31 cellular contexts compared by ENCODE assay signal in the genomic region with DNA sequence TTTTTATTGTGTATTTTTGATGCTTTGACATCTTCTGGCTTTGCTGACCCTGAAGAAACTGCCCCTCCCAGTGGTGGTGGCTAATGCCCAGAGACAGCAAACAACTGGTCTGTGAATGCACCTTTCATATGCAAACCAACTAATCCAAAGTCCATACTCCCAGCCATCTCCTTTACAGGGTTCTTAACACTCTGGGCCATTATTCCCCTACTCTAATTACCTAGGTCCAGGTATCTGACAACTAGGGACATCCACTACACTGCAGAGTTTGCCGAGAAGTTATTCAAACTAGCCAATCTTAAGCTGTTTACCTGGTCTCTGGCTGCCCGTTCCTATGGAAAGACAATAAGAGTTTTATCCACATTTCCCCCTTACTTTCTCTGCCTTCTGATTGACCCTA.
"Had no signal": no experiment of that assay in that cellular context is flagged by ENCODE, and none has a peak within 500 bp of the region (broad histone marks: within the 10 kb centered on the region; RNA-seq: fewer than 3 reads in every experiment).

No MANE protein-coding gene starts in this region.

- H3K27me3 ChIP-seq: adrenal gland, stomach, suprapubic skin, tibial nerve had no signal

- H3K27ac Mint-ChIP-seq: activated B cell treated with CpG ODN at 0.5 μM for 24 hours; activated CD4-positive, alpha-beta T cell treated with anti-CD3 and anti-CD28 coated beads for 36 hours; activated naive CD8-positive, alpha-beta T cell; activated T-helper 2 cell treated with anti-CD3 and anti-CD28 coated beads, Interferon-gamma antibody, Interleukin-2, Interleukin-4, amounts not matched to agents 10 μg/mL and 5 μg/mL and 100 μg/mL, durations not matched to agents 14 hours and 24 hours and 36 hours; immature natural killer cell; naive thymus-derived CD4-positive, alpha-beta T cell; stimulated activated effector memory CD8-positive, alpha-beta T cell treated with anti-CD3 and anti-CD28 coated beads, Interleukin-12 subunit alpha, Interleukin-12 subunit beta, amount 100 ng/mL, for 72 hours had no signal

- H3K4me3 ChIP-seq: adrenal gland, lower lobe of right lung, stomach, suprapubic skin, tibial nerve had no signal

- H3K36me3 Mint-ChIP-seq: activated naive CD8-positive, alpha-beta T cell; naive thymus-derived CD4-positive, alpha-beta T cell; stimulated activated effector memory CD8-positive, alpha-beta T cell treated with anti-CD3 and anti-CD28 coated beads, Interleukin-12 subunit alpha, Interleukin-12 subunit beta, amount 100 ng/mL, for 72 hours had no signal

- H3K4me1 Mint-ChIP-seq: activated B cell treated with CpG ODN at 0.5 μM for 24 hours; activated CD4-positive, alpha-beta T cell treated with anti-CD3 and anti-CD28 coated beads for 36 hours; immature natural killer cell; naive thymus-derived CD4-positive, alpha-beta T cell; stimulated activated effector memory CD8-positive, alpha-beta T cell treated with anti-CD3 and anti-CD28 coated beads, Interleukin-12 subunit alpha, Interleukin-12 subunit beta, amount 100 ng/mL, for 72 hours had no signal

- H3K27me3 Mint-ChIP-seq: activated B cell treated with CpG ODN at 0.5 μM for 24 hours; activated CD4-positive, alpha-beta T cell treated with anti-CD3 and anti-CD28 coated beads for 36 hours; activated naive CD8-positive, alpha-beta T cell had no signal

- FAIRE-seq: astrocyte, endothelial cell of umbilical vein, small intestine, TTC549 had no signal

- H3K36me3 ChIP-seq: adrenal gland, lower lobe of right lung, stomach, suprapubic skin, tibial nerve had no signal

- H3K4me3 Mint-ChIP-seq: activated B cell treated with CpG ODN at 0.5 μM for 24 hours; activated CD4-positive, alpha-beta T cell treated with anti-CD3 and anti-CD28 coated beads for 36 hours; activated naive CD8-positive, alpha-beta T cell; activated T-cell treated with anti-CD3 and anti-CD28 coated beads, Interleukin-2, amount 50 U/mL, for 4 hours; immature natural killer cell; naive thymus-derived CD4-positive, alpha-beta T cell; neural crest cell; stimulated activated effector memory CD8-positive, alpha-beta T cell treated with anti-CD3 and anti-CD28 coated beads, Interleukin-12 subunit alpha, Interleukin-12 subunit beta, amount 100 ng/mL, for 72 hours had no signal

- H3K9me3 Mint-ChIP-seq: activated B cell treated with CpG ODN at 0.5 μM for 24 hours had no signal

- DNase-seq: activated B cell treated with CpG ODN at 0.5 μM for 24 hours; activated CD4-positive, alpha-beta T cell treated with anti-CD3 and anti-CD28 coated beads for 36 hours; activated CD4-positive, alpha-beta T cell treated with anti-CD3 and anti-CD28 coated beads, Interleukin-2, amount 50 U/mL, for 48 hours; activated CD8-positive, alpha-beta memory T cell treated with anti-CD3 and anti-CD28 coated beads, Interleukin-2, amount 50 U/mL, for 48 hours; activated naive CD4-positive, alpha-beta T cell; activated T-cell treated with anti-CD3 and anti-CD28 coated beads, Interleukin-2, amount 50 U/mL, for 4 hours; adrenal gland; central memory CD4-positive, alpha-beta T cell; dermis blood vessel endothelial cell; effector memory CD4-positive, alpha-beta T cell; foreskin melanocyte; glutamatergic neuron; hippocampal formation; immature natural killer cell; lower lobe of right lung; naive thymus-derived CD4-positive, alpha-beta T cell; small intestine; stimulated activated CD4-positive, alpha-beta T cell treated with anti-CD3 and anti-CD28 coated beads, Interleukin-2, amount 100 ng/mL, for 24 hours; stomach had no signal

- ATAC-seq: activated CD4-positive, alpha-beta T cell treated with anti-CD3 and anti-CD28 coated beads for 36 hours; activated T-cell treated with anti-CD3 and anti-CD28 coated beads, Interleukin-2, amount 50 U/mL, for 4 hours; esophagus mucosa; left lobe of liver; lower lobe of right lung; naive thymus-derived CD4-positive, alpha-beta T cell; sciatic nerve; stimulated activated effector memory CD8-positive, alpha-beta T cell treated with anti-CD3 and anti-CD28 coated beads, Interleukin-12 subunit alpha, Interleukin-12 subunit beta, amount 100 ng/mL, for 72 hours had no signal
